Comparison of ENCODE assay signal across 2 cellular contexts in genomic region chr10:102341038-102341688, GRCh38.
TF ChIP-seq lines count a peak whose summit lies in the region.

No MANE protein-coding gene starts in this region.

TF ChIP-seq in IMR-90, 13 proteins besides CTCF, POLR2A, EP300 and RAD21:
- no peak for TF ChIP-seq CHD1 (IDR thresholded peaks at IDR 0.05; ENCODE audit: low read depth, low read length)
- TF ChIP-seq MAFK (IDR thresholded peaks at IDR 0.05; ENCODE audit: low read depth, low read length) = no peak
- TF ChIP-seq BHLHE40 (IDR thresholded peaks at IDR 0.05; ENCODE audit: low read depth, low read length) = no peak
- TF ChIP-seq CEBPB (IDR thresholded peaks at IDR 0.05; ENCODE audit: low read depth, low read length) = no peak
- TF ChIP-seq SMC3 (IDR thresholded peaks at IDR 0.05; ENCODE audit: low read depth, low read length) = no peak
- TF ChIP-seq RCOR1 (IDR thresholded peaks at IDR 0.05; ENCODE audit: insufficient replicate concordance, low read length) = no peak
- TF ChIP-seq USF2 (IDR thresholded peaks at IDR 0.05; ENCODE audit: low read depth, low read length) = no peak
- TF ChIP-seq ELK1 (IDR thresholded peaks at IDR 0.05; ENCODE audit: borderline replicate concordance, low read depth, low read length) = no peak

TF ChIP-seq in K562, 482 proteins besides CTCF, POLR2A, EP300 and RAD21:
- TF ChIP-seq ZNF395 (CRISPR knock-in tag; IDR thresholded peaks at IDR 0.05) (no peak), SNIP1 (IDR thresholded peaks at IDR 0.05; ENCODE audit: low read depth) (no peak), U2AF2 (optimal IDR thresholded peaks at IDR 0.05; ENCODE audit: low read depth, low read length) (no peak), PHB2 (IDR thresholded peaks at IDR 0.05; ENCODE audit: low read depth) (no peak), NONO (IDR thresholded peaks at IDR 0.05; ENCODE audit: low read depth in 2 of 2, low read length in 1 of 2) (no peak), ARNT (IDR thresholded peaks at IDR 0.05) (no peak), NFXL1 (CRISPR knock-in tag; IDR thresholded peaks at IDR 0.05) (no peak), STAT5A (IDR thresholded peaks at IDR 0.05; ENCODE audit: borderline replicate concordance, low read length) (no peak), RBM14 (IDR thresholded peaks at IDR 0.05; ENCODE audit: borderline replicate concordance, insufficient read depth, low read depth, low read length) (no peak), AFF4 (CRISPR knock-in tag; IDR thresholded peaks at IDR 0.05) (no peak), ZNF436 (CRISPR knock-in tag; IDR thresholded peaks at IDR 0.05) (no peak), DLX4 (CRISPR knock-in tag; IDR thresholded peaks at IDR 0.05) (no peak), L3MBTL2 (IDR thresholded peaks at IDR 0.05) (no peak), ILK (tag; IDR thresholded peaks at IDR 0.05; ENCODE audit: borderline replicate concordance, low read depth) (no peak), POLR2H (tag; IDR thresholded peaks at IDR 0.05; ENCODE audit: low read depth) (no peak), NCOR1 (IDR thresholded peaks at IDR 0.05) (no peak)
